Comparison of ENCODE assay signal across 1 cellular context in genomic region chr10:77911535-77912123, GRCh38.
TF ChIP-seq lines count a peak whose summit lies in the region.

No MANE protein-coding gene starts in this region.

TF ChIP-seq in K562, 482 proteins besides CTCF, POLR2A, EP300 and RAD21 (continued from another document and continues in another):
- no peak for TF ChIP-seq ZNF740 (CRISPR knock-in tag; IDR thresholded peaks at IDR 0.05)
- TF ChIP-seq ZNF740 (tag; IDR thresholded peaks at IDR 0.05) = 0 out of 4 replicates have a peak, but pooled peaks of 1 of the 2 experiments have one; percentile 36
- TF ChIP-seq ZBTB7A (IDR thresholded peaks at IDR 0.05; ENCODE audit: borderline replicate concordance, control insufficient read depth, low read depth, low read length) = no peak
- TF ChIP-seq TCFL5 (CRISPR knock-in tag; conservative IDR thresholded peaks at IDR 0.05) = peak; percentile 67; the same call in 1 of the 2 replicates
- no peak for TF ChIP-seq RFX5 (IDR thresholded peaks at IDR 0.05; ENCODE audit: low read depth, low read length)
- peak; percentile 57; the same call in 1 of the 2 replicates for TF ChIP-seq GTF2A2 (tag; IDR thresholded peaks at IDR 0.05)
- no peak for TF ChIP-seq SLC30A9 (CRISPR knock-in tag; IDR thresholded peaks at IDR 0.05)
- no peak for TF ChIP-seq NCOA4 (IDR thresholded peaks at IDR 0.05; ENCODE audit: partially characterized antibody)
- peak; percentile 80; the same call in 1 of the 2 replicates for TF ChIP-seq ZNF212 (CRISPR knock-in tag; IDR thresholded peaks at IDR 0.05)
- TF ChIP-seq IRF2 (CRISPR knock-in tag; IDR thresholded peaks at IDR 0.05) = no peak
- TF ChIP-seq, protein P1, sequence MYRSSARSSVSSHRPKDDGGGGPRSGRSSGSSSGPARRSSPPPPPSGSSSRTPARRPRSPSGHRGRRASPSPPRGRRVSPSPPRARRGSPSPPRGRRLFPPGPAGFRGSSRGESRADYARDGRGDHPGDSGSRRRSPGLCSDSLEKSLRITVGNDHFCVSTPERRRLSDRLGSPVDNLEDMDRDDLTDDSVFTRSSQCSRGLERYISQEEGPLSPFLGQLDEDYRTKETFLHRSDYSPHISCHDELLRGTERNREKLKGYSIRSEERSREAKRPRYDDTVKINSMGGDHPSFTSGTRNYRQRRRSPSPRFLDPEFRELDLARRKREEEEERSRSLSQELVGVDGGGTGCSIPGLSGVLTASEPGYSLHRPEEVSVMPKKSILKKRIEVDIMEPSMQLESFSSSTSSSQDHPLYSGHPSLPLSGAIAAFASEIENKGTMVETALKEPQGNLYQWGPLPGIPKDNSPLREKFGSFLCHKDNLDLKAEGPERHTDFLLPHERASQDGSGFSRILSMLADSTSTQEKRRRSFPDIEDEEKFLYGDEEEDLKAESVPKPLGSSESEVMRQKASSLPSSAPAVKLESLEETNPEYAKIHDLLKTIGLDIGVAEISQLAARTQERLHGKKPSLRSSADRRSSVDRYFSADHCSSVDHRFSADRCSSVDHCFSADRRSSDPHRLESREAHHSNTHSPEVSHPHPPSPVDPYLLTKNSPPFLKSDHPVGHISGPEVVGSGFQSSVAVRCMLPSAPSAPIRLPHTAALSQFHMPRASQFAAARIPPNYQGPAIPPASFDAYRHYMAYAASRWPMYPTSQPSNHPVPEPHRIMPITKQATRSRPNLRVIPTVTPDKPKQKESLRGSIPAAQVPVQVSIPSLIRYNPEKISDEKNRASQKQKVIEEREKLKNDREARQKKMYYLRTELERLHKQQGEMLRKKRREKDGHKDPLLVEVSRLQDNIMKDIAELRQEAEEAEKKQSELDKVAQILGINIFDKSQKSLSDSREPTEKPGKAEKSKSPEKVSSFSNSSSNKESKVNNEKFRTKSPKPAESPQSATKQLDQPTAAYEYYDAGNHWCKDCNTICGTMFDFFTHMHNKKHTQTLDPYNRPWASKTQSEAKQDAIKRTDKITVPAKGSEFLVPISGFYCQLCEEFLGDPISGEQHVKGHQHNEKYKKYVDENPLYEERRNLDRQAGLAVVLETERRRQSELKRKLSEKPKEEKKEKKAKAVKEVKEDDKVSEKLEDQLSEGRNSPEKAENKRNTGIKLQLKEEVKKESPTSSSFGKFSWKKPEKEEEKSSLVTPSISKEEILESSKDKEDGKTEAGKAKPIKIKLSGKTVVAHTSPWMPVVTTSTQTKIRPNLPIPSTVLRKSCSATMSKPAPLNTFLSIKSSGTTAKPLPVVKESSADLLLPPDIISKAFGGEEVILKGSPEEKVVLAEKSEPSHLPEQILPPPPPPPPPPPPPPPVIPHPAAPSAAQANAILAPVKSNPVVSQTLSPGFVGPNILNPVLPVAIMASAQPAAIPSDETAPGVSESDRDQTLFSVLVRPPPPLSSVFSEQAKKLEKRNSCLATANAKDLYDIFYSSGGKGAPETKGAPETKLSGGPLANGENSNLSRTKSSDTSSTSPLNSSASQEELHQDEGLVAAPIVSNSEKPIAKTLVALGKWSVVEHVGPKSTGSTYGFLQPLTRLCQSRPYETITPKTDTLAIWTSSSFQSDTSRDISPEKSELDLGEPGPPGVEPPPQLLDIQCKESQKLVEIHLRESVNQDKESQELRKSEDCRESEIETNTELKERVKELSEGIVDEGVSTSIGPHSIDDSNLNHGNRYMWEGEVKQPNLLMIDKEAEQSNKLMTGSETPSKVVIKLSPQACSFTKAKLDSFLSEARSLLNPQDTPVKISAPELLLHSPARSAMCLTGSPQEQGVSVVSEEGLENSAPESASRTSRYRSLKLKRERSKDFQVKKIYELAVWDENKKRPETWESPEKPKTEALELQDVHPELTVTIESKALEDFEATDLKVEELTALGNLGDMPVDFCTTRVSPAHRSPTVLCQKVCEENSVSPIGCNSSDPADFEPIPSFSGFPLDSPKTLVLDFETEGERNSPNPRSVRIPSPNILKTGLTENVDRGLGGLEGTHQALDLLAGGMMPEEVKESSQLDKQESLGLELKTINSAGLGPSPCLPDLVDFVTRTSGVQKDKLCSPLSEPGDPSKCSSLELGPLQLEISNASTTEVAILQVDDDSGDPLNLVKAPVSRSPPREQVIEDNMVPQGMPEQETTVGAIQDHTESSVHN (IDR thresholded peaks at IDR 0.05; ENCODE audit: borderline replicate concordance in 1 of 2, low read depth in 1 of 2) = peak in 1 of 2 experiments; percentile 56; a peak in 1 of 4 replicates
- no peak for TF ChIP-seq PHB2 (IDR thresholded peaks at IDR 0.05; ENCODE audit: low read depth)
- TF ChIP-seq, protein P2, sequence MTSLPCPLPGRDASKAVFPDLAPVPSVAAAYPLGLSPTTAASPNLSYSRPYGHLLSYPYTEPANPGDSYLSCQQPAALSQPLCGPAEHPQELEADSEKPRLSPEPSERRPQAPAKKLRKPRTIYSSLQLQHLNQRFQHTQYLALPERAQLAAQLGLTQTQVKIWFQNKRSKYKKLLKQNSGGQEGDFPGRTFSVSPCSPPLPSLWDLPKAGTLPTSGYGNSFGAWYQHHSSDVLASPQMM (CRISPR knock-in tag; IDR thresholded peaks at IDR 0.05) = no peak
- TF ChIP-seq CTCFL (IDR thresholded peaks at IDR 0.05; ENCODE audit: borderline replicate concordance, insufficient read depth, low read depth, low read length, poor library complexity, severe bottlenecking) = no peak
- TF ChIP-seq ZNF57 (CRISPR knock-in tag; IDR thresholded peaks at IDR 0.05) = no peak
- TF ChIP-seq CBFB (CRISPR knock-in tag; IDR thresholded peaks at IDR 0.05) = no peak
- no peak for TF ChIP-seq RERE (CRISPR knock-in tag; IDR thresholded peaks at IDR 0.05; ENCODE audit: borderline replicate concordance)
- no peak for TF ChIP-seq ZNF408 (CRISPR knock-in tag; IDR thresholded peaks at IDR 0.05; ENCODE audit: low read depth)
- TF ChIP-seq NCOA1 (IDR thresholded peaks at IDR 0.05; ENCODE audit: low read depth) = peak; percentile 58; the same call in 1 of the 2 replicates
- 0 out of 2 replicates have a peak, but pooled peaks have one; percentile 27 for TF ChIP-seq PYGO2 (tag; IDR thresholded peaks at IDR 0.05)
- no peak for TF ChIP-seq CCAR2 (IDR thresholded peaks at IDR 0.05; ENCODE audit: low read depth, low read length)
- peak; percentile 63 for TF ChIP-seq MYC (IDR thresholded peaks at IDR 0.05; ENCODE audit: low read depth, low read length)
- TF ChIP-seq MYC (CRISPR knock-in tag; IDR thresholded peaks at IDR 0.05; ENCODE audit: borderline replicate concordance, low read depth) = no peak
- peak; percentile 51; the same call in 1 of the 2 replicates for TF ChIP-seq ELF4 (CRISPR knock-in tag; IDR thresholded peaks at IDR 0.05)
- TF ChIP-seq PATZ1 (CRISPR knock-in tag; IDR thresholded peaks at IDR 0.05; ENCODE audit: borderline replicate concordance) = peak; percentile 26; the same call in 1 of the 2 replicates
- no peak for TF ChIP-seq MAFG (tag; conservative IDR thresholded peaks at IDR 0.05)
